ENCODE assay signal across 8 cellular contexts in genomic region chr10:117496616-117497028, GRCh38. TPM values are rescaled to one million over a fixed set of nuclear protein-coding genes. Genes with fewer than 3 reads are reported as not detected.
A peak's percentile ranks its signal among the peaks of the same experiment; 100 is the strongest.
DNase-seq lines count a peak whose midpoint lies in the region; ATAC-seq, FAIRE-seq and TF ChIP-seq lines count a peak whose summit lies in the region.

No MANE protein-coding gene starts in this region.

- H3K4me1 ChIP-seq in astrocyte (ENCODE audit: insufficient read depth, low read length): no peaks in the 10 kb centered on the region
- H3K4me1 ChIP-seq in gastrocnemius medialis: no peaks in the 10 kb centered on the region

- peak; percentile 87 for ATAC-seq in HG02798 (IDR thresholded peaks at IDR 0.05; ENCODE audit: poor library complexity, unreplicated experiment)
- ATAC-seq in gastrocnemius medialis: peak; percentile 84 to 85
- ATAC-seq in GM18858 (IDR thresholded peaks at IDR 0.05; ENCODE audit: unreplicated experiment): no peak

- no peak overlapping the region for H3K9ac ChIP-seq in astrocyte (ENCODE audit: low read length)

- H3K27ac ChIP-seq in astrocyte (ENCODE audit: low read depth, low read length): no peak overlapping the region
- H3K27ac ChIP-seq in gastrocnemius medialis: no peak overlapping the region

- no peak overlapping the region for H3K27ac Mint-ChIP-seq in astrocyte (ENCODE audit: unreplicated experiment)

- H3K27me3 ChIP-seq in astrocyte (ENCODE audit: insufficient read depth, low read length) (peaks cover 3% of the 10 kb centered on the region), gastrocnemius medialis (peaks cover 0 to 2% (median 0%) of the 10 kb centered on the region in 3 donors)

- FAIRE-seq in GM12892 (lab: Jason Lieb, UNC): peak; percentile 92
- FAIRE-seq in astrocyte (lab: Jason Lieb, UNC): peak; percentile 68

- peaks cover 42% of the 10 kb centered on the region for H3K27me3 Mint-ChIP-seq in astrocyte (ENCODE audit: low read depth, unreplicated experiment)

- peaks cover 6% of the 10 kb centered on the region for H3K9me3 Mint-ChIP-seq in astrocyte (ENCODE audit: unreplicated experiment)

- H3K4me2 ChIP-seq in astrocyte (ENCODE audit: low read length): no peak overlapping the region

- H2AFZ ChIP-seq in astrocyte (ENCODE audit: low read depth, low read length): no peak overlapping the region

- H3K36me3 Mint-ChIP-seq in astrocyte (ENCODE audit: low read depth, unreplicated experiment): no peaks in the 10 kb centered on the region

- TF ChIP-seq POLR2A in GM12892 (IDR thresholded peaks at IDR 0.05; ENCODE audit: low read depth, low read length) (no peak), gastrocnemius medialis (IDR thresholded peaks at IDR 0.05) (no peak)

- in situ Hi-C loops in gastrocnemius medialis (cut with MboI; ENCODE audit: low sequenced_read_pairs in 4 of 4): loop anchor here in 3 of 4 donors (10.0 to 25.0 kb wide), 2 partner anchors 748 to 966 kb away; no protein-coding TSS in a partner anchor

- H3K9me3 ChIP-seq in astrocyte (ENCODE audit: insufficient read depth, low read depth, low read length): no peaks in the 10 kb centered on the region
- H3K9me3 ChIP-seq in gastrocnemius medialis: no peaks in the 10 kb centered on the region

- no peaks in the 10 kb centered on the region for H3K79me2 ChIP-seq in astrocyte (ENCODE audit: insufficient read depth, low read length)

- peaks cover 5% of the 10 kb centered on the region for H4K20me1 ChIP-seq in astrocyte (ENCODE audit: insufficient read depth, low read length)

- H3K4me1 Mint-ChIP-seq in astrocyte (ENCODE audit: low read depth, unreplicated experiment): peaks cover 13% of the 10 kb centered on the region

- H3K4me3 ChIP-seq in astrocyte (ENCODE audit: insufficient read depth, low read depth, low read length) (no peak overlapping the region), gastrocnemius medialis (no peak overlapping the region)

- TF ChIP-seq CTCF in astrocyte (IDR thresholded peaks at IDR 0.05; ENCODE audit: insufficient read depth, low read depth, low read length): peak; percentile 89
- TF ChIP-seq CTCF in gastrocnemius medialis (IDR thresholded peaks at IDR 0.05 in 4 of 5, conservative IDR thresholded peaks at IDR 0.05 in 1 of 5): peak; percentile 85 to 97 (median 89)

- DNase-seq in GM12892 (ENCODE audit: insufficient read length): peak; percentile 49
- DNase-seq in NCI-H1436 (lab: John Stamatoyannopoulos, UW): peak; percentile 73
- DNase-seq in T1000 (lab: John Stamatoyannopoulos, UW): peak; percentile 68
- peak; percentile 63 for DNase-seq in astrocyte (ENCODE audit: low read depth)
- DNase-seq in hepatic stellate cell (ENCODE audit: low spot score): peak; percentile 71
- DNase-seq in gastrocnemius medialis: peak; percentile 38 to 53

- intact Hi-C loops in gastrocnemius medialis (cut with DNase I; ENCODE audit: low total_unique reads): loop anchor here (1.0 kb wide), 1 partner anchor 745 kb away; no protein-coding TSS in a partner anchor

- no peak overlapping the region for H3K4me3 Mint-ChIP-seq in astrocyte (ENCODE audit: unreplicated experiment)

- H3K36me3 ChIP-seq in astrocyte (ENCODE audit: insufficient read depth, low read length) (no peaks in the 10 kb centered on the region), gastrocnemius medialis (no peaks in the 10 kb centered on the region)

RNA-seq across cellular contexts. Expression of gene EMX2, which starts 45.9 kb away (rescaled TPM):
- not detected for polyA plus RNA-seq in GM12892 (2012; ENCODE audit: missing spikeins)
- total RNA-seq in astrocyte (not detected in 2 replicates), gastrocnemius medialis (1 to 10 TPM in 2 of 4 donors, under 1 TPM in 2; 0.46 to 1.5 (median 0.82) TPM)
